In the genomic region with DNA sequence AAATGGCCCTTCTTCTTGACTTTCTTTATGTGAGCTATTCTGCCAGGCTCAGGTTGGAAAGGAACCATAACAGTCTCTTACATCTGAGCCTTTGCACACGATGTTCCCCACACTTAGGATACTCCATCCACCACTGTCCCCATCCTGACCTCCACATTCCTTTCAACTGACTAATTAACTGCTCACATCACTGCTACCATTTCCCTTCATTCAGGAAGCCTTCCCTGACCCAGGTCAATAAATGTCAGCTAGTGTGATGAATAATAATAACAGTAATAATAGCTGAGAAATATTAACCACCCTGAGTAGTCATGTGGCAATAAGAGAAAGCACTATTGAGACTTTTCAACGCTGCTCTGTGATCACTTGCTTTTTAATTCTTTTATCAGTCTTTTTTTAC, we compare ENCODE assay signal across 1 cellular context.
TF ChIP-seq lines count a peak whose summit lies in the region.

No MANE protein-coding gene starts in this region.

TF ChIP-seq in HepG2, 621 proteins besides CTCF, POLR2A, EP300 and RAD21 (continued from another document):
- TF ChIP-seq, protein P1, sequence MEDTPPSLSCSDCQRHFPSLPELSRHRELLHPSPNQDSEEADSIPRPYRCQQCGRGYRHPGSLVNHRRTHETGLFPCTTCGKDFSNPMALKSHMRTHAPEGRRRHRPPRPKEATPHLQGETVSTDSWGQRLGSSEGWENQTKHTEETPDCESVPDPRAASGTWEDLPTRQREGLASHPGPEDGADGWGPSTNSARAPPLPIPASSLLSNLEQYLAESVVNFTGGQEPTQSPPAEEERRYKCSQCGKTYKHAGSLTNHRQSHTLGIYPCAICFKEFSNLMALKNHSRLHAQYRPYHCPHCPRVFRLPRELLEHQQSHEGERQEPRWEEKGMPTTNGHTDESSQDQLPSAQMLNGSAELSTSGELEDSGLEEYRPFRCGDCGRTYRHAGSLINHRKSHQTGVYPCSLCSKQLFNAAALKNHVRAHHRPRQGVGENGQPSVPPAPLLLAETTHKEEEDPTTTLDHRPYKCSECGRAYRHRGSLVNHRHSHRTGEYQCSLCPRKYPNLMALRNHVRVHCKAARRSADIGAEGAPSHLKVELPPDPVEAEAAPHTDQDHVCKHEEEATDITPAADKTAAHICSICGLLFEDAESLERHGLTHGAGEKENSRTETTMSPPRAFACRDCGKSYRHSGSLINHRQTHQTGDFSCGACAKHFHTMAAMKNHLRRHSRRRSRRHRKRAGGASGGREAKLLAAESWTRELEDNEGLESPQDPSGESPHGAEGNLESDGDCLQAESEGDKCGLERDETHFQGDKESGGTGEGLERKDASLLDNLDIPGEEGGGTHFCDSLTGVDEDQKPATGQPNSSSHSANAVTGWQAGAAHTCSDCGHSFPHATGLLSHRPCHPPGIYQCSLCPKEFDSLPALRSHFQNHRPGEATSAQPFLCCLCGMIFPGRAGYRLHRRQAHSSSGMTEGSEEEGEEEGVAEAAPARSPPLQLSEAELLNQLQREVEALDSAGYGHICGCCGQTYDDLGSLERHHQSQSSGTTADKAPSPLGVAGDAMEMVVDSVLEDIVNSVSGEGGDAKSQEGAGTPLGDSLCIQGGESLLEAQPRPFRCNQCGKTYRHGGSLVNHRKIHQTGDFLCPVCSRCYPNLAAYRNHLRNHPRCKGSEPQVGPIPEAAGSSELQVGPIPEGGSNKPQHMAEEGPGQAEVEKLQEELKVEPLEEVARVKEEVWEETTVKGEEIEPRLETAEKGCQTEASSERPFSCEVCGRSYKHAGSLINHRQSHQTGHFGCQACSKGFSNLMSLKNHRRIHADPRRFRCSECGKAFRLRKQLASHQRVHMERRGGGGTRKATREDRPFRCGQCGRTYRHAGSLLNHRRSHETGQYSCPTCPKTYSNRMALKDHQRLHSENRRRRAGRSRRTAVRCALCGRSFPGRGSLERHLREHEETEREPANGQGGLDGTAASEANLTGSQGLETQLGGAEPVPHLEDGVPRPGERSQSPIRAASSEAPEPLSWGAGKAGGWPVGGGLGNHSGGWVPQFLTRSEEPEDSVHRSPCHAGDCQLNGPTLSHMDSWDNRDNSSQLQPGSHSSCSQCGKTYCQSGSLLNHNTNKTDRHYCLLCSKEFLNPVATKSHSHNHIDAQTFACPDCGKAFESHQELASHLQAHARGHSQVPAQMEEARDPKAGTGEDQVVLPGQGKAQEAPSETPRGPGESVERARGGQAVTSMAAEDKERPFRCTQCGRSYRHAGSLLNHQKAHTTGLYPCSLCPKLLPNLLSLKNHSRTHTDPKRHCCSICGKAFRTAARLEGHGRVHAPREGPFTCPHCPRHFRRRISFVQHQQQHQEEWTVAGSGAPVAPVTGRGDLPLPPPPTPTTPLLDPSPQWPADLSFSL (CRISPR knock-in tag; IDR thresholded peaks at IDR 0.05) = no peak
- TF ChIP-seq, protein P2, sequence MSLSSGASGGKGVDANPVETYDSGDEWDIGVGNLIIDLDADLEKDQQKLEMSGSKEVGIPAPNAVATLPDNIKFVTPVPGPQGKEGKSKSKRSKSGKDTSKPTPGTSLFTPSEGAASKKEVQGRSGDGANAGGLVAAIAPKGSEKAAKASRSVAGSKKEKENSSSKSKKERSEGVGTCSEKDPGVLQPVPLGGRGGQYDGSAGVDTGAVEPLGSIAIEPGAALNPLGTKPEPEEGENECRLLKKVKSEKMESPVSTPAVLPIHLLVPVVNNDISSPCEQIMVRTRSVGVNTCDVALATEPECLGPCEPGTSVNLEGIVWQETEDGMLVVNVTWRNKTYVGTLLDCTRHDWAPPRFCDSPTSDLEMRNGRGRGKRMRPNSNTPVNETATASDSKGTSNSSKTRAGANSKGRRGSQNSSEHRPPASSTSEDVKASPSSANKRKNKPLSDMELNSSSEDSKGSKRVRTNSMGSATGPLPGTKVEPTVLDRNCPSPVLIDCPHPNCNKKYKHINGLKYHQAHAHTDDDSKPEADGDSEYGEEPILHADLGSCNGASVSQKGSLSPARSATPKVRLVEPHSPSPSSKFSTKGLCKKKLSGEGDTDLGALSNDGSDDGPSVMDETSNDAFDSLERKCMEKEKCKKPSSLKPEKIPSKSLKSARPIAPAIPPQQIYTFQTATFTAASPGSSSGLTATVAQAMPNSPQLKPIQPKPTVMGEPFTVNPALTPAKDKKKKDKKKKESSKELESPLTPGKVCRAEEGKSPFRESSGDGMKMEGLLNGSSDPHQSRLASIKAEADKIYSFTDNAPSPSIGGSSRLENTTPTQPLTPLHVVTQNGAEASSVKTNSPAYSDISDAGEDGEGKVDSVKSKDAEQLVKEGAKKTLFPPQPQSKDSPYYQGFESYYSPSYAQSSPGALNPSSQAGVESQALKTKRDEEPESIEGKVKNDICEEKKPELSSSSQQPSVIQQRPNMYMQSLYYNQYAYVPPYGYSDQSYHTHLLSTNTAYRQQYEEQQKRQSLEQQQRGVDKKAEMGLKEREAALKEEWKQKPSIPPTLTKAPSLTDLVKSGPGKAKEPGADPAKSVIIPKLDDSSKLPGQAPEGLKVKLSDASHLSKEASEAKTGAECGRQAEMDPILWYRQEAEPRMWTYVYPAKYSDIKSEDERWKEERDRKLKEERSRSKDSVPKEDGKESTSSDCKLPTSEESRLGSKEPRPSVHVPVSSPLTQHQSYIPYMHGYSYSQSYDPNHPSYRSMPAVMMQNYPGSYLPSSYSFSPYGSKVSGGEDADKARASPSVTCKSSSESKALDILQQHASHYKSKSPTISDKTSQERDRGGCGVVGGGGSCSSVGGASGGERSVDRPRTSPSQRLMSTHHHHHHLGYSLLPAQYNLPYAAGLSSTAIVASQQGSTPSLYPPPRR (CRISPR knock-in tag; IDR thresholded peaks at IDR 0.05; ENCODE audit: borderline replicate concordance) = no peak
